In the genomic region with DNA sequence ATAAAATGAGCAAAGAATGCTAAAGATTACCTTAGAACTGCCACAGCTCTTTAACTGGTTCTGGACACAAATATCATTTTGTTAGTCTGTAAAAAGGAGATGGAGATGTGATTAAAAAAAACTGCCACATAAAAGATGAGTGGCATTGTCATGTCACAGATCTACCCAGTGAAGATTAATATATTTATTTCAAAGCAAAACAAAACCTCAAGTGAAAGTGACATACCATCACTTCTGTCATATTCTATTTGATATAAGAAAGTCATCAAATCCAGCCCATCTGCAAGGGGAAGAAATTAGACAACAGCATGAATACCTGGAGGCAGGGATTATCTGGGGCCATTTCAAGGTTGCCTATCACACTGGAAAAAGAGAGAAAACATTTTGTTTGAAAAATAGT, we compare ENCODE assay signal across 9 cellular contexts.
"Had no signal": no experiment of that assay in that cellular context is flagged by ENCODE, and none has a peak within 500 bp of the region (broad histone marks: within the 10 kb centered on the region; RNA-seq: fewer than 3 reads in every experiment).

No MANE protein-coding gene starts in this region.

- H3K27ac ChIP-seq: GM23248 had no signal

- ATAC-seq: GM23338, HCT116 had no signal

- H3K9me3 ChIP-seq: HAP-1 had no signal

- DNase-seq: GM23248, GOT3, H7, H9, HCEC 1CT, HFFc6 had no signal

- H3K4me3 ChIP-seq: GM23248, GM23338, HAP-1 had no signal

- H3K36me3 ChIP-seq: HAP-1 had no signal

- H2AFZ ChIP-seq: GM23248, GM23338 had no signal

- H3K4me2 ChIP-seq: GM23338 had no signal

- H3K9ac ChIP-seq: GM23248 had no signal
